ENCODE assay signal across 33 cellular contexts in the genomic region with DNA sequence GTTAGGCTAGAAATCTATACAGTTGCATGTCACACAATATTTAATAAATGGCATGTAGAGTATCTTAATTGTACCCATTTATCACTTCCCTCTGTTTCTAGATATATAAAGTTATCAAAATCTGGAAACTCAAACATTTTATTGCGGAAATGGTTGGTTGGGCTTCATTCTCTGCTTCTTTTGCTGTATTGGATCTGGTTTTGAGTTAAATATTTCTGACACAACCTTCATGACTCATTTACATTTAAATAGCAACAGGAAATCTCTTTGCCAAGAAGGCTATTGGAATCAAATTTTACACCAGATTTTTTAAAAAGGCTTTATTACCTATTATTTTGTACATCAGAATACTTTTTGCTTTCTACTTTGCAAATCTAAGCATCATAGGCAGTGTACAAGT.
DNase-seq lines count a peak whose midpoint lies in the region; ATAC-seq and TF ChIP-seq lines count a peak whose summit lies in the region.
"Had no signal": no experiment of that assay in that cellular context is flagged by ENCODE, and none has a peak within 500 bp of the region (broad histone marks: within the 10 kb centered on the region; RNA-seq: fewer than 3 reads in every experiment).

No MANE protein-coding gene starts in this region.

- H3K27ac ChIP-seq in thoracic aorta: peak overlapping the region; percentile 32 to 51
- H3K27ac ChIP-seq in CD4-positive, alpha-beta memory T cell (ENCODE audit: low read depth, low read length): no peak overlapping the region
- H3K27ac ChIP-seq: gastroesophageal sphincter, testis had no signal

- H3K4me3 Mint-ChIP-seq in CD4-positive, alpha-beta memory T cell: no peak overlapping the region
- H3K4me3 Mint-ChIP-seq in Calu3 (ENCODE audit: low read depth, unreplicated experiment): no peak overlapping the region
- H3K4me3 Mint-ChIP-seq: activated B cell treated with CpG ODN at 0.5 μM for 24 hours; activated CD4-positive, alpha-beta T cell treated with anti-CD3 and anti-CD28 coated beads, Interleukin-2, amount 10 ng/mL, durations not matched to agents 7 days and 5 days; activated naive CD8-positive, alpha-beta T cell treated with anti-CD3 and anti-CD28 coated beads for 36 hours; activated T-cell treated with anti-CD3 and anti-CD28 coated beads, Interleukin-2, amount 50 U/mL, for 4 hours; CD14-positive monocyte; dendritic cell treated with granulocyte-macrophage colony-stimulating factor and Interleukin-4, amounts not matched to agents 40 ng/mL and 50 ng/mL, for 4 days; HFFc6; nephron progenitor cell; T-helper 1 cell treated with Interleukin-12 subunit alpha and Interleukin-12 subunit beta and Interleukin-4 antibody, amounts not matched to agents 30 μg/mL and 1 μg/mL, for 36 hours had no signal

- ATAC-seq in SK-N-SH treated with all-trans-retinoic acid at 6 μM for 48 hours: peak; percentile 81
- ATAC-seq in thoracic aorta (ENCODE audit: insufficient number of reproducible peaks, low FRiP score, low read depth): no peak
- ATAC-seq: activated T-cell treated with anti-CD3 and anti-CD28 coated beads, Interleukin-2, amount 50 U/mL, for 4 hours; gastroesophageal sphincter; K562; left colon had no signal

- peaks cover 13 to 30% of the 10 kb centered on the region in 2 donors for H3K4me1 ChIP-seq in thoracic aorta (ENCODE audit: control insufficient read depth in 1 of 2, low read depth in 2 of 2)
- H3K4me1 ChIP-seq in CD4-positive, alpha-beta memory T cell (ENCODE audit: insufficient read depth, low read length): no peaks in the 10 kb centered on the region
- H3K4me1 ChIP-seq: gastroesophageal sphincter, testis had no signal

- H3K4me3 ChIP-seq in BJ (ENCODE audit: low read depth, low read length) (no peak overlapping the region), fibroblast of pulmonary artery (replicated peaks; ENCODE audit: low read depth, low read length) (no peak overlapping the region), thoracic aorta (no peak overlapping the region)
- H3K4me3 ChIP-seq in CD4-positive, alpha-beta memory T cell (ENCODE audit: low read length in 2 of 2): no peak overlapping the region
- H3K4me3 ChIP-seq: gastroesophageal sphincter, K562, testis had no signal

- no peak overlapping the region for H3K27ac Mint-ChIP-seq in CD4-positive, alpha-beta memory T cell
- no peak overlapping the region for H3K27ac Mint-ChIP-seq in Calu3 (ENCODE audit: unreplicated experiment)
- H3K27ac Mint-ChIP-seq: activated B cell treated with CpG ODN at 0.5 μM for 24 hours; activated CD4-positive, alpha-beta T cell treated with anti-CD3 and anti-CD28 coated beads, Interleukin-2, amount 10 ng/mL, durations not matched to agents 7 days and 5 days; activated naive CD8-positive, alpha-beta T cell treated with anti-CD3 and anti-CD28 coated beads for 36 hours; CD14-positive monocyte; dendritic cell treated with granulocyte-macrophage colony-stimulating factor and Interleukin-4, amounts not matched to agents 40 ng/mL and 50 ng/mL, for 4 days; HFFc6; nephron progenitor cell; T-helper 1 cell treated with Interleukin-12 subunit alpha and Interleukin-12 subunit beta and Interleukin-4 antibody, amounts not matched to agents 30 μg/mL and 1 μg/mL, for 36 hours had no signal

- no peaks in the 10 kb centered on the region for H3K9me3 ChIP-seq in thoracic aorta
- no peaks in the 10 kb centered on the region for H3K9me3 ChIP-seq in CD4-positive, alpha-beta memory T cell (ENCODE audit: control insufficient read depth in 1 of 2, low read length in 2 of 2)
- H3K9me3 ChIP-seq: gastroesophageal sphincter, testis had no signal

- BruUV-seq in Calu3 (replicated peaks; lab: Mats Ljungman, UMichigan): no TSS peak

- H3K27me3 ChIP-seq in BJ (ENCODE audit: control insufficient read depth, insufficient read depth, low read length) (no peaks in the 10 kb centered on the region), thoracic aorta (replicated peaks; ENCODE audit: insufficient read depth) (no peaks in the 10 kb centered on the region)
- H3K27me3 ChIP-seq in CD4-positive, alpha-beta memory T cell (ENCODE audit: insufficient read depth, low read length): no peaks in the 10 kb centered on the region
- H3K27me3 ChIP-seq: gastroesophageal sphincter, testis had no signal

- CTCF ChIA-PET in BJ (lab: Yijun Ruan, JAX) (no interaction called here), Calu3 (lab: Charles Lee) (no interaction called here)
- CTCF ChIA-PET in CD4-positive, alpha-beta memory T cell (lab: Charles Lee; ENCODE audit: partially characterized antibody): no interaction called here

- DNase-seq in BJ (ENCODE audit: low read depth) (peak; percentile 35), fibroblast of pulmonary artery (ENCODE audit: low read depth) (peak; percentile 15), thoracic aorta (ENCODE audit: low spot score) (no peak), Calu3 (no peak)
- DNase-seq in CD4-positive, alpha-beta memory T cell: no peak
- DNase-seq in stimulated activated naive CD4-positive, alpha-beta T cell treated with Interleukin-2 at 50 U/mL for 16 hours (lab: John Stamatoyannopoulos, UW): no peak
- DNase-seq: ACHN; activated B cell treated with CpG ODN at 0.5 μM for 24 hours; activated CD4-positive, alpha-beta T cell treated with anti-CD3 and anti-CD28 coated beads, Interleukin-2, amount 10 ng/mL, durations not matched to agents 7 days and 5 days; activated gamma-delta T cell; activated naive CD8-positive, alpha-beta T cell treated with anti-CD3 and anti-CD28 coated beads for 36 hours; activated T-cell treated with anti-CD3 and anti-CD28 coated beads, Interleukin-2, amount 50 U/mL, for 4 hours; aorta; caudate nucleus; DND-41; erythroblast; GOT3; HFFc6; hypothalamus; left colon; mammary epithelial cell; NCI-H1092 treated with DMSO at 0.1 percent for 48 hours; NCI-H187; NCI-H526; nephron progenitor cell; stimulated activated naive CD4-positive, alpha-beta T cell; testis had no signal

- POLR2A ChIA-PET in BJ (lab: Charles Lee): interaction anchor here (0.7 kb wide), 1 partner anchor 191 kb away, joined by 4 read pairs; no protein-coding TSS in a partner anchor
- POLR2A ChIA-PET in CD4-positive, alpha-beta memory T cell (lab: Charles Lee; ENCODE audit: partially characterized antibody): no interaction called here

- peaks cover 1 to 2% of the 10 kb centered on the region in 2 donors for H3K27me3 Mint-ChIP-seq in CD4-positive, alpha-beta memory T cell
- peaks cover 14% of the 10 kb centered on the region for H3K27me3 Mint-ChIP-seq in Calu3 (ENCODE audit: unreplicated experiment)
- H3K27me3 Mint-ChIP-seq: activated CD4-positive, alpha-beta T cell treated with anti-CD3 and anti-CD28 coated beads, Interleukin-2, amount 10 ng/mL, durations not matched to agents 7 days and 5 days had no signal

- no peaks in the 10 kb centered on the region for H3K36me3 Mint-ChIP-seq in CD4-positive, alpha-beta memory T cell
- H3K36me3 Mint-ChIP-seq in Calu3 (ENCODE audit: insufficient read depth, unreplicated experiment): no peaks in the 10 kb centered on the region
- H3K36me3 Mint-ChIP-seq: activated naive CD8-positive, alpha-beta T cell treated with anti-CD3 and anti-CD28 coated beads for 36 hours; CD14-positive monocyte had no signal

- TF ChIP-seq CTCF in BJ (IDR thresholded peaks at IDR 0.05; ENCODE audit: insufficient read depth, low read depth, low read length): no peak
- TF ChIP-seq CTCF in fibroblast of pulmonary artery (IDR thresholded peaks at IDR 0.05; ENCODE audit: low read length, missing control alignments): no peak
- TF ChIP-seq CTCF in thoracic aorta (IDR thresholded peaks at IDR 0.05): no peak
- TF ChIP-seq CTCF in Calu3 (IDR thresholded peaks at IDR 0.05; ENCODE audit: unreplicated experiment): no peak

- H3K4me1 Mint-ChIP-seq in CD4-positive, alpha-beta memory T cell: no peaks in the 10 kb centered on the region
- H3K4me1 Mint-ChIP-seq in Calu3 (ENCODE audit: low read depth, unreplicated experiment): no peaks in the 10 kb centered on the region
- H3K4me1 Mint-ChIP-seq: activated B cell treated with CpG ODN at 0.5 μM for 24 hours; activated CD4-positive, alpha-beta T cell treated with anti-CD3 and anti-CD28 coated beads, Interleukin-2, amount 10 ng/mL, durations not matched to agents 7 days and 5 days; activated naive CD8-positive, alpha-beta T cell treated with anti-CD3 and anti-CD28 coated beads for 36 hours; CD14-positive monocyte had no signal

- H3K9me3 Mint-ChIP-seq in CD4-positive, alpha-beta memory T cell: peaks cover 0 to 6% (median 2%) of the 10 kb centered on the region in 8 donors
- H3K9me3 Mint-ChIP-seq in Calu3 (ENCODE audit: low read depth, unreplicated experiment): peaks cover 5% of the 10 kb centered on the region
- H3K9me3 Mint-ChIP-seq: activated B cell treated with CpG ODN at 0.5 μM for 24 hours; activated CD4-positive, alpha-beta T cell treated with anti-CD3 and anti-CD28 coated beads, Interleukin-2, amount 10 ng/mL, durations not matched to agents 7 days and 5 days; activated naive CD8-positive, alpha-beta T cell treated with anti-CD3 and anti-CD28 coated beads for 36 hours; activated T-cell treated with anti-CD3 and anti-CD28 coated beads, Interleukin-2, amount 50 U/mL, for 4 hours; dendritic cell treated with granulocyte-macrophage colony-stimulating factor and Interleukin-4, amounts not matched to agents 40 ng/mL and 50 ng/mL, for 4 days; T-helper 1 cell treated with Interleukin-12 subunit alpha and Interleukin-12 subunit beta and Interleukin-4 antibody, amounts not matched to agents 30 μg/mL and 1 μg/mL, for 36 hours had no signal

- intact Hi-C loops in CD4-positive, alpha-beta memory T cell (cut with micrococcal nuclease): no loop called here
- intact Hi-C loops in Calu3 (cut with micrococcal nuclease; ENCODE audit: unreplicated experiment): no loop called here

- H3K36me3 ChIP-seq in BJ (ENCODE audit: control insufficient read depth, insufficient read depth, low read length) (no peaks in the 10 kb centered on the region), thoracic aorta (no peaks in the 10 kb centered on the region)
- H3K36me3 ChIP-seq in CD4-positive, alpha-beta memory T cell (ENCODE audit: insufficient read depth, low read length): no peaks in the 10 kb centered on the region
- H3K36me3 ChIP-seq: gastroesophageal sphincter had no signal

TF ChIP-seq in SK-N-SH treated with all-trans-retinoic acid at 6 μM for 48 hours, 23 proteins besides CTCF, POLR2A, EP300 and RAD21:
- 0 out of 2 replicates have a peak, but pooled peaks have one; percentile 46 for TF ChIP-seq TOX (CRISPR knock-in tag; IDR thresholded peaks at IDR 0.05; ENCODE audit: borderline replicate concordance)
- no peak for TF ChIP-seq ZC3H10 (CRISPR knock-in tag; IDR thresholded peaks at IDR 0.05)

Comparison
In these comparisons a context has a peak if more than half of its experiments do, and no peak if none do; other contexts are left out.
1. DNase-seq: peak in BJ (single experiment) and fibroblast of pulmonary artery (single experiment); none in thoracic aorta (single experiment), CD4-positive, alpha-beta memory T cell (0 of 5), stimulated activated naive CD4-positive, alpha-beta T cell treated with Interleukin-2 at 50 U/mL for 16 hours (single experiment) and Calu3 (single experiment).